ENCODE assay signal across 9 cellular contexts in genomic region chr15:39125904-39126303, GRCh38.
DNase-seq lines count a peak whose midpoint lies in the region; ATAC-seq, FAIRE-seq and TF ChIP-seq lines count a peak whose summit lies in the region.
"Had no signal": no experiment of that assay in that cellular context is flagged by ENCODE, and none has a peak within 500 bp of the region (broad histone marks: within the 10 kb centered on the region; RNA-seq: fewer than 3 reads in every experiment).

No MANE protein-coding gene starts in this region.

- peak; percentile 85 for FAIRE-seq in GM12892 (lab: Jason Lieb, UNC)

- TF ChIP-seq CTCF in MCF 10A (IDR thresholded peaks at IDR 0.05; ENCODE audit: unreplicated experiment): peak; percentile 45

- no peaks in the 10 kb centered on the region for H3K27me3 Mint-ChIP-seq in MCF 10A (ENCODE audit: insufficient read depth, unreplicated experiment)
- H3K27me3 Mint-ChIP-seq: activated B cell treated with CpG ODN at 0.5 μM for 24 hours had no signal

- no peak overlapping the region for H3K27ac Mint-ChIP-seq in MCF 10A (ENCODE audit: low read depth, unreplicated experiment)
- H3K27ac Mint-ChIP-seq: activated B cell treated with CpG ODN at 0.5 μM for 24 hours had no signal

- peaks cover 4% of the 10 kb centered on the region for H3K36me3 Mint-ChIP-seq in MCF 10A (ENCODE audit: insufficient read depth, unreplicated experiment)

- POLR2A ChIA-PET in MCF 10A (lab: Yijun Ruan, JAX): no interaction called here

- peaks cover 26% of the 10 kb centered on the region for H3K4me1 Mint-ChIP-seq in MCF 10A (ENCODE audit: insufficient read depth, unreplicated experiment)
- H3K4me1 Mint-ChIP-seq: activated B cell treated with CpG ODN at 0.5 μM for 24 hours had no signal

- no peak overlapping the region for H3K4me3 Mint-ChIP-seq in MCF 10A (ENCODE audit: unreplicated experiment)
- H3K4me3 Mint-ChIP-seq: activated B cell treated with CpG ODN at 0.5 μM for 24 hours had no signal

- H3K9me3 Mint-ChIP-seq in MCF 10A (ENCODE audit: unreplicated experiment): no peaks in the 10 kb centered on the region
- H3K9me3 Mint-ChIP-seq: activated B cell treated with CpG ODN at 0.5 μM for 24 hours had no signal

- intact Hi-C loops in MCF 10A (cut with micrococcal nuclease): loop anchor here (2.0 kb wide), 1 partner anchor 455 kb away; the partner anchor contains the start of gene THBS1

- no peak for ATAC-seq in GM19324 (IDR thresholded peaks at IDR 0.05; ENCODE audit: low FRiP score, unreplicated experiment)
- no peak for ATAC-seq in HG02884 (IDR thresholded peaks at IDR 0.05; ENCODE audit: unreplicated experiment)

- DNase-seq in CMK (ENCODE audit: low read depth) (peak; percentile 9), GM12892 (ENCODE audit: insufficient read length) (peak; percentile 35), NOMO-1 treated with dmso at 0.1 percent for 144 hours (lab: John Stamatoyannopoulos, UW; ENCODE audit: unreplicated experiment) (peak; percentile 5), MCF 10A (ENCODE audit: unreplicated experiment) (peak; percentile 78), medulla oblongata (ENCODE audit: extremely low spot score) (peak; percentile 27)
- no peak for DNase-seq in NK-92 treated with Interleukin-12 subunit alpha and Interleukin-12 subunit beta, amount 100 ng/mL, for 24 hours (lab: John Stamatoyannopoulos, UW)
- DNase-seq: activated B cell treated with CpG ODN at 0.5 μM for 24 hours had no signal

- no TSS peak for BruUV-seq in MCF 10A (replicated peaks; lab: Mats Ljungman, UMichigan)

- TF ChIP-seq POLR2A in GM12892 (IDR thresholded peaks at IDR 0.05; ENCODE audit: low read depth, low read length): no peak

- CTCF ChIA-PET in MCF 10A (lab: Yijun Ruan, JAX): interaction anchor here (1.0 to 1.1 kb wide), 2 partner anchors 309 to 453 kb away, joined by 3 to 5 read pairs; no protein-coding TSS in a partner anchor
